Comparison of ENCODE assay signal across 32 cellular contexts in genomic region chr12:67681941-67682340, GRCh38. TPM values are rescaled to one million over a fixed set of nuclear protein-coding genes. Genes with fewer than 3 reads are reported as not detected.
A peak's percentile ranks its signal among the peaks of the same experiment; 100 is the strongest.
DNase-seq lines count a peak whose midpoint lies in the region; ATAC-seq, FAIRE-seq and TF ChIP-seq lines count a peak whose summit lies in the region.
"Had no signal": no experiment of that assay in that cellular context is flagged by ENCODE, and none has a peak within 500 bp of the region (broad histone marks: within the 10 kb centered on the region; RNA-seq: fewer than 3 reads in every experiment).

No MANE protein-coding gene starts in this region.

- H3K27me3 ChIP-seq in left ventricle myocardium inferior (ENCODE audit: low read depth) = no peaks in the 10 kb centered on the region
- H3K27me3 ChIP-seq in psoas muscle (ENCODE audit: insufficient read depth in 3 of 3, low read length in 2 of 3) = no peaks in the 10 kb centered on the region
- H3K27me3 ChIP-seq in GM23338 (ENCODE audit: insufficient read depth) = no peaks in the 10 kb centered on the region
- H3K27me3 ChIP-seq: left lung, MG63 had no signal

- H3K36me3 Mint-ChIP-seq in chondrocyte (ENCODE audit: low read depth) (no peaks in the 10 kb centered on the region), GM23338 (ENCODE audit: low read depth) (peaks cover 5% of the 10 kb centered on the region; the same call in 1 of the 3 replicates)

- intact Hi-C loops in left ventricle myocardium inferior (cut with micrococcal nuclease) = no loop called here
- intact Hi-C loops in Right ventricle myocardium inferior (cut with DNase I) = no loop called here
- intact Hi-C loops in psoas muscle (cut with DNase I) = no loop called here

- H3K27ac Mint-ChIP-seq in chondrocyte (ENCODE audit: unreplicated experiment) (peak overlapping the region; percentile 89), GM23338 (no peak overlapping the region)
- H3K27ac Mint-ChIP-seq: activated naive CD8-positive, alpha-beta T cell treated with anti-CD3 and anti-CD28 coated beads, Interleukin-2, amount 50 U/mL, for 24 hours; CD4-positive, alpha-beta T cell had no signal

- peaks cover 52% of the 10 kb centered on the region for H3K4me1 Mint-ChIP-seq in chondrocyte (ENCODE audit: low read depth)
- peaks cover 12% of the 10 kb centered on the region for H3K4me1 Mint-ChIP-seq in GM23338

- DNase-seq in left ventricle myocardium inferior (no peak), Right ventricle myocardium inferior (ENCODE audit: missing footprints) (no peak), chondrocyte (ENCODE audit: low spot score) (no peak), psoas muscle (no peak), GM23338 (ENCODE audit: low spot score) (no peak), urothelium cell line (ENCODE audit: low spot score) (no peak), iPS-NIHi7 (ENCODE audit: extremely low spot score) (no peak)
- no peak for DNase-seq in activated naive CD4-positive, alpha-beta T cell treated with anti-CD3 and anti-CD28 coated beads, Interleukin-2, amount 50 U/mL, for 16 hours
- DNase-seq: activated CD4-positive, alpha-beta T cell treated with anti-CD3 and anti-CD28 coated beads, Interleukin-2, amount 50 U/mL, for 48 hours; activated naive CD8-positive, alpha-beta T cell treated with anti-CD3 and anti-CD28 coated beads, Interleukin-2, amount 50 U/mL, for 24 hours; activated T-cell treated with anti-CD3 and anti-CD28 coated beads, Interleukin-2, amount 50 U/mL, for 72 hours; AML-193; CD4-positive, alpha-beta T cell; cerebellar nuclear complex; KG1; left lung; mesendoderm; NCI-H1417; NCI-H2029 treated with DMSO at 0.1 percent for 48 hours; NCI-H526 treated with DMSO at 0.1 percent for 48 hours; NK-92 treated with Interleukin-12 subunit alpha and Interleukin-12 subunit beta, amount 100 ng/mL, for 24 hours; SHP77; stimulated activated CD4-positive, alpha-beta T cell treated with anti-CD3 and anti-CD28 coated beads, Interleukin-15, amount 100 ng/mL, for 24 hours; stimulated activated CD4-positive, alpha-beta T cell treated with anti-CD3 and anti-CD28 coated beads, Interleukin-4, amount 100 ng/mL, for 4 hours; T-helper 2 cell had no signal

- no peaks in the 10 kb centered on the region for H3K79me2 ChIP-seq in GM23338 (replicated peaks; ENCODE audit: insufficient read depth)

- no peak for ATAC-seq in Right ventricle myocardium inferior
- ATAC-seq in psoas muscle = no peak
- ATAC-seq in GM23338 = no peak
- ATAC-seq: activated CD4-positive, CD25-positive, alpha-beta regulatory T cell treated with anti-CD3 and anti-CD28 coated beads, Interleukin-2, amount 50 U/mL, for 24 hours; activated naive CD8-positive, alpha-beta T cell treated with anti-CD3 and anti-CD28 coated beads, Interleukin-2, amount 50 U/mL, for 24 hours; activated T-cell treated with anti-CD3 and anti-CD28 coated beads, Interleukin-2, amount 50 U/mL, for 72 hours had no signal

- TF ChIP-seq CTCF in left ventricle myocardium inferior (IDR thresholded peaks at IDR 0.05; ENCODE audit: borderline replicate concordance) = no peak
- no peak for TF ChIP-seq CTCF in chondrocyte (IDR thresholded peaks at IDR 0.05)
- no peak for TF ChIP-seq CTCF in psoas muscle (IDR thresholded peaks at IDR 0.05)
- no peak for TF ChIP-seq CTCF in GM23338 (conservative IDR thresholded peaks at IDR 0.05; ENCODE audit: low read depth in 2 of 2)

- H3K4me3 Mint-ChIP-seq in chondrocyte (ENCODE audit: unreplicated experiment) (no peak overlapping the region), GM23338 (no peak overlapping the region)
- H3K4me3 Mint-ChIP-seq: activated naive CD8-positive, alpha-beta T cell treated with anti-CD3 and anti-CD28 coated beads, Interleukin-2, amount 50 U/mL, for 24 hours; activated T-cell treated with anti-CD3 and anti-CD28 coated beads, Interleukin-2, amount 50 U/mL, for 72 hours; CD4-positive, alpha-beta T cell had no signal

- H3K27me3 Mint-ChIP-seq in chondrocyte (ENCODE audit: low read depth) (no peaks in the 10 kb centered on the region), GM23338 (ENCODE audit: insufficient read depth, low read depth, poor library complexity) (peaks cover 4% of the 10 kb centered on the region)
- H3K27me3 Mint-ChIP-seq: activated naive CD8-positive, alpha-beta T cell treated with anti-CD3 and anti-CD28 coated beads, Interleukin-2, amount 50 U/mL, for 24 hours; CD4-positive, alpha-beta T cell had no signal

- no peaks in the 10 kb centered on the region for H4K20me1 ChIP-seq in GM23338 (replicated peaks; ENCODE audit: insufficient read depth)

- no peak overlapping the region for H3K4me2 ChIP-seq in GM23338

- no peak overlapping the region for H3K4me3 ChIP-seq in left ventricle myocardium inferior
- no peak overlapping the region for H3K4me3 ChIP-seq in psoas muscle
- H3K4me3 ChIP-seq in GM23338 = no peak overlapping the region
- H3K4me3 ChIP-seq: left lung, MG63 had no signal

- no peak for FAIRE-seq in urothelium cell line (lab: Jason Lieb, UNC)
- FAIRE-seq: A204.1, endothelial cell of umbilical vein, GM19239, islet of Langerhans had no signal

- peaks cover 18% of the 10 kb centered on the region for H3K4me1 ChIP-seq in left ventricle myocardium inferior
- peaks cover 37% of the 10 kb centered on the region for H3K4me1 ChIP-seq in psoas muscle
- peaks cover 9% of the 10 kb centered on the region for H3K4me1 ChIP-seq in GM23338 (ENCODE audit: insufficient read depth)
- H3K4me1 ChIP-seq: left lung had no signal

- H3K36me3 ChIP-seq in left ventricle myocardium inferior = no peaks in the 10 kb centered on the region
- H3K36me3 ChIP-seq in psoas muscle (ENCODE audit: insufficient read depth in 1 of 2, low read depth in 1 of 2) = no peaks in the 10 kb centered on the region
- H3K36me3 ChIP-seq in GM23338 (ENCODE audit: insufficient read depth) = no peaks in the 10 kb centered on the region
- H3K36me3 ChIP-seq: left lung, MG63 had no signal

- H3K9me2 ChIP-seq in GM23338 (ENCODE audit: insufficient read depth) = no peaks in the 10 kb centered on the region

- H3K9me3 ChIP-seq in left ventricle myocardium inferior (replicated peaks) (no peaks in the 10 kb centered on the region), psoas muscle (no peaks in the 10 kb centered on the region)
- H3K9me3 ChIP-seq: left lung, MG63 had no signal

- no peaks in the 10 kb centered on the region for H3F3A ChIP-seq in GM23338 (replicated peaks; ENCODE audit: low read depth)

- peaks cover 5% of the 10 kb centered on the region for H3K9me3 Mint-ChIP-seq in chondrocyte (ENCODE audit: low read depth)
- H3K9me3 Mint-ChIP-seq in GM23338 = no peaks in the 10 kb centered on the region
- H3K9me3 Mint-ChIP-seq: activated T-cell treated with anti-CD3 and anti-CD28 coated beads, Interleukin-2, amount 50 U/mL, for 72 hours had no signal

- no peak overlapping the region for H2AFZ ChIP-seq in GM23338

- H3K27ac ChIP-seq in left ventricle myocardium inferior (replicated peaks) = peak overlapping the region; percentile 62
- H3K27ac ChIP-seq in psoas muscle = peak overlapping the region; percentile 83
- H3K27ac ChIP-seq in GM23338 (ENCODE audit: low read depth) = no peak overlapping the region
- H3K27ac ChIP-seq: HL-60 had no signal

TF ChIP-seq in GM23338, 12 proteins besides CTCF, POLR2A, EP300 and RAD21 (continues in another document):
- TF ChIP-seq EZH2 (IDR thresholded peaks at IDR 0.05; ENCODE audit: low read depth, unreplicated experiment) = no peak

RNA-seq across cellular contexts. Expression of gene DYRK2, which starts 33.4 kb away (rescaled TPM):
- total RNA-seq in left ventricle myocardium inferior (42.6 TPM), Right ventricle myocardium inferior (51.2 TPM), chondrocyte (38.4 to 54.1 TPM (median 46.6 TPM) in 3 replicates), psoas muscle (10 to 100 TPM; 11.0 to 46.4 (median 21.5) TPM)
- polyA plus RNA-seq in psoas muscle (10 to 100 TPM in 1 of 3 donors, 1 to 10 TPM in 2; 2.8 to 10.2 (median 4.6) TPM), GM23338 (2016; fragmentation: Nextera tagmentation; extraction: Ambion mirVana) (6.9 and 7.1 TPM in 2 replicates)
- total RNA-seq in GM23338 (2014; rRNA removed; shearing (Covaris generic)) = 30.4 and 34.1 TPM in 2 replicates
